ENCODE assay signal across 8 cellular contexts in genomic region chr11:70398834-70399680, GRCh38. TPM values are rescaled to one million over a fixed set of nuclear protein-coding genes. Genes with fewer than 3 reads are reported as not detected.
DNase-seq lines count a peak whose midpoint lies in the region; ATAC-seq and TF ChIP-seq lines count a peak whose summit lies in the region.

No MANE protein-coding gene starts in this region.

- no peak overlapping the region for H2AFZ ChIP-seq in fibroblast of lung (ENCODE audit: low read length)
- H2AFZ ChIP-seq in parathyroid adenoma, result peak overlapping the region; percentile 89

- H3K27ac ChIP-seq in RWPE1, result peak overlapping the region; percentile 97
- H3K27ac ChIP-seq in fibroblast of lung (ENCODE audit: insufficient read depth, low read length), result peak overlapping the region; percentile 95
- H3K27ac ChIP-seq in parathyroid adenoma, result peak overlapping the region; percentile 11

- H3K9ac ChIP-seq in fibroblast of lung (ENCODE audit: insufficient read depth, low read length), result peak overlapping the region; percentile 94
- peak overlapping the region; percentile 37 for H3K9ac ChIP-seq in parathyroid adenoma

- DNase-seq in GM12865 (ENCODE audit: low read depth) (peak; percentile 69), RWPE1 (ENCODE audit: low spot score) (peak; percentile 67), fibroblast of lung (ENCODE audit: low read depth in 2 of 2) (no peak), T-helper 9 cell (no peak)
- no peak for DNase-seq in effector CD8-positive, alpha-beta T cell (lab: John Stamatoyannopoulos, UW)

- H3K4me2 ChIP-seq in fibroblast of lung (ENCODE audit: extremely low read depth, insufficient read depth, low read length) (peak overlapping the region; percentile 84), parathyroid adenoma (ENCODE audit: low read length) (peak overlapping the region; percentile 66)

- ATAC-seq in GM19455 (IDR thresholded peaks at IDR 0.05; ENCODE audit: unreplicated experiment) (no peak), HG03175 (IDR thresholded peaks at IDR 0.05; ENCODE audit: unreplicated experiment) (no peak)

- H4K20me1 ChIP-seq in fibroblast of lung (ENCODE audit: control insufficient read depth, extremely low read depth, insufficient read depth, low read length), result peaks cover 5% of the 10 kb centered on the region

- POLR2A ChIA-PET in RWPE1 (lab: Yijun Ruan, JAX; ENCODE audit: low non-redundant PET), result interaction anchor here (0.5 kb wide), 1 partner anchor 614 kb away, joined by 3 read pairs; no protein-coding TSS in a partner anchor

- no peaks in the 10 kb centered on the region for H3K27me3 ChIP-seq in fibroblast of lung (ENCODE audit: control insufficient read depth, insufficient read depth, low read length)
- no peaks in the 10 kb centered on the region for H3K27me3 ChIP-seq in parathyroid adenoma (ENCODE audit: control insufficient read depth, insufficient read depth, low read length)

- TF ChIP-seq CTCF in GM12865 (IDR thresholded peaks at IDR 0.05; ENCODE audit: insufficient read depth, low read depth, low read length, missing control alignments) (no peak), RWPE1 (conservative IDR thresholded peaks at IDR 0.05; ENCODE audit: low read depth) (no peak), fibroblast of lung (conservative IDR thresholded peaks at IDR 0.05 in 1 of 2, IDR thresholded peaks at IDR 0.05 in 1 of 2; ENCODE audit: low read depth in 1 of 2, low read length in 2 of 2) (no peak), parathyroid adenoma (IDR thresholded peaks at IDR 0.05) (no peak)

- H3K79me2 ChIP-seq in fibroblast of lung (ENCODE audit: control insufficient read depth, insufficient read depth, low read length) (peaks cover 68% of the 10 kb centered on the region), parathyroid adenoma (peaks cover 8% of the 10 kb centered on the region)

- H3K36me3 ChIP-seq in fibroblast of lung (ENCODE audit: control insufficient read depth, insufficient read depth, low read length), result peaks cover 2% of the 10 kb centered on the region
- no peaks in the 10 kb centered on the region for H3K36me3 ChIP-seq in parathyroid adenoma (ENCODE audit: control insufficient read depth, insufficient read depth, low read length)

- H3K9me3 ChIP-seq in fibroblast of lung (ENCODE audit: control insufficient read depth, insufficient read depth, low read depth, low read length), result no peaks in the 10 kb centered on the region
- H3K9me3 ChIP-seq in parathyroid adenoma (ENCODE audit: control insufficient read depth, low read length), result no peaks in the 10 kb centered on the region

- CTCF ChIA-PET in RWPE1 (lab: Yijun Ruan, JAX), result interaction anchor here (0.5 kb wide), 1 partner anchor 1887 kb away, joined by 5 read pairs; no protein-coding TSS in a partner anchor

- peaks cover 13% of the 10 kb centered on the region for H3K4me1 ChIP-seq in fibroblast of lung (ENCODE audit: control insufficient read depth, extremely low read depth, insufficient read depth, low read length)
- peaks cover 4% of the 10 kb centered on the region for H3K4me1 ChIP-seq in parathyroid adenoma

- peak overlapping the region; percentile 90 for H3K4me3 ChIP-seq in GM12865 (ENCODE audit: low read depth, low read length)
- peak overlapping the region; percentile 68 to 93 (median 80) for H3K4me3 ChIP-seq in fibroblast of lung (replicated peaks in 1 of 4; ENCODE audit: control extremely low read depth in 1 of 4, insufficient read depth in 1 of 4, low read depth in 3 of 4, low read length in 4 of 4)
- H3K4me3 ChIP-seq in parathyroid adenoma (ENCODE audit: low read depth, low read length), result peak overlapping the region; percentile 71

RNA-seq across cellular contexts. Expression of gene CTTN, which starts 0.7 kb away (rescaled TPM):
- 378 and 428 TPM in 2 replicates for total RNA-seq in fibroblast of lung
- polyA plus RNA-seq in fibroblast of lung, result 198 and 210 TPM in 2 replicates
- polyA plus RNA-seq in fibroblast of lung (2012), result 279 and 284 TPM in 2 replicates
- 222 and 235 TPM in 2 replicates for polyA minus RNA-seq in fibroblast of lung (ENCODE audit: low replicate concordance)

Comparison
In these comparisons a context has a peak if more than half of its experiments do, and no peak if none do; other contexts are left out.
1. DNase-seq: peak in GM12865 (single experiment) and RWPE1 (single experiment); none in fibroblast of lung (0 of 2), T-helper 9 cell (single experiment) and effector CD8-positive, alpha-beta T cell (single experiment).
2. H3K27ac ChIP-seq: peak in every context shown above with its lines; median percentile 97 in RWPE1; 95 in fibroblast of lung; 11 in parathyroid adenoma.
3. Peak in every context shown above with its lines, with median percentiles within 50 percentile points of each other: H3K4me3 ChIP-seq.